In genomic region chr5:148482196-148482595, GRCh38 we compare ENCODE assay signal across 1 cellular context.
TF ChIP-seq lines count a peak whose summit lies in the region.

No MANE protein-coding gene starts in this region.

TF ChIP-seq in K562, 482 proteins besides CTCF, POLR2A, EP300 and RAD21 (continued from another document):
- TF ChIP-seq, protein P1, sequence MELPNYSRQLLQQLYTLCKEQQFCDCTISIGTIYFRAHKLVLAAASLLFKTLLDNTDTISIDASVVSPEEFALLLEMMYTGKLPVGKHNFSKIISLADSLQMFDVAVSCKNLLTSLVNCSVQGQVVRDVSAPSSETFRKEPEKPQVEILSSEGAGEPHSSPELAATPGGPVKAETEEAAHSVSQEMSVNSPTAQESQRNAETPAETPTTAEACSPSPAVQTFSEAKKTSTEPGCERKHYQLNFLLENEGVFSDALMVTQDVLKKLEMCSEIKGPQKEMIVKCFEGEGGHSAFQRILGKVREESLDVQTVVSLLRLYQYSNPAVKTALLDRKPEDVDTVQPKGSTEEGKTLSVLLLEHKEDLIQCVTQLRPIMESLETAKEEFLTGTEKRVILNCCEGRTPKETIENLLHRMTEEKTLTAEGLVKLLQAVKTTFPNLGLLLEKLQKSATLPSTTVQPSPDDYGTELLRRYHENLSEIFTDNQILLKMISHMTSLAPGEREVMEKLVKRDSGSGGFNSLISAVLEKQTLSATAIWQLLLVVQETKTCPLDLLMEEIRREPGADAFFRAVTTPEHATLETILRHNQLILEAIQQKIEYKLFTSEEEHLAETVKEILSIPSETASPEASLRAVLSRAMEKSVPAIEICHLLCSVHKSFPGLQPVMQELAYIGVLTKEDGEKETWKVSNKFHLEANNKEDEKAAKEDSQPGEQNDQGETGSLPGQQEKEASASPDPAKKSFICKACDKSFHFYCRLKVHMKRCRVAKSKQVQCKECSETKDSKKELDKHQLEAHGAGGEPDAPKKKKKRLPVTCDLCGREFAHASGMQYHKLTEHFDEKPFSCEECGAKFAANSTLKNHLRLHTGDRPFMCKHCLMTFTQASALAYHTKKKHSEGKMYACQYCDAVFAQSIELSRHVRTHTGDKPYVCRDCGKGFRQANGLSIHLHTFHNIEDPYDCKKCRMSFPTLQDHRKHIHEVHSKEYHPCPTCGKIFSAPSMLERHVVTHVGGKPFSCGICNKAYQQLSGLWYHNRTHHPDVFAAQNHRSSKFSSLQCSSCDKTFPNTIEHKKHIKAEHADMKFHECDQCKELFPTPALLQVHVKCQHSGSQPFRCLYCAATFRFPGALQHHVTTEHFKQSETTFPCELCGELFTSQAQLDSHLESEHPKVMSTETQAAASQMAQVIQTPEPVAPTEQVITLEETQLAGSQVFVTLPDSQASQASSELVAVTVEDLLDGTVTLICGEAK (IDR thresholded peaks at IDR 0.05): no peak
- TF ChIP-seq, protein P1 (CRISPR knock-in tag; IDR thresholded peaks at IDR 0.05): no peak
- TF ChIP-seq CCAR2 (IDR thresholded peaks at IDR 0.05; ENCODE audit: low read depth, low read length) (no peak), POLR2AphosphoS2 (IDR thresholded peaks at IDR 0.05; ENCODE audit: low read length) (no peak), E2F3 (CRISPR knock-in tag; IDR thresholded peaks at IDR 0.05) (no peak), ZBTB17 (CRISPR knock-in tag; IDR thresholded peaks at IDR 0.05) (no peak), ELF1 (tag; IDR thresholded peaks at IDR 0.05) (no peak), ZNF140 (CRISPR knock-in tag; IDR thresholded peaks at IDR 0.05) (no peak), EWSR1 (IDR thresholded peaks at IDR 0.05; ENCODE audit: borderline replicate concordance, low read depth, partially characterized antibody) (no peak), CC2D1A (IDR thresholded peaks at IDR 0.05) (no peak), POLR2AphosphoS5 (IDR thresholded peaks at IDR 0.05; ENCODE audit: control insufficient read depth, insufficient read depth, low read depth, low read length) (no peak)
- TF ChIP-seq, protein P2, sequence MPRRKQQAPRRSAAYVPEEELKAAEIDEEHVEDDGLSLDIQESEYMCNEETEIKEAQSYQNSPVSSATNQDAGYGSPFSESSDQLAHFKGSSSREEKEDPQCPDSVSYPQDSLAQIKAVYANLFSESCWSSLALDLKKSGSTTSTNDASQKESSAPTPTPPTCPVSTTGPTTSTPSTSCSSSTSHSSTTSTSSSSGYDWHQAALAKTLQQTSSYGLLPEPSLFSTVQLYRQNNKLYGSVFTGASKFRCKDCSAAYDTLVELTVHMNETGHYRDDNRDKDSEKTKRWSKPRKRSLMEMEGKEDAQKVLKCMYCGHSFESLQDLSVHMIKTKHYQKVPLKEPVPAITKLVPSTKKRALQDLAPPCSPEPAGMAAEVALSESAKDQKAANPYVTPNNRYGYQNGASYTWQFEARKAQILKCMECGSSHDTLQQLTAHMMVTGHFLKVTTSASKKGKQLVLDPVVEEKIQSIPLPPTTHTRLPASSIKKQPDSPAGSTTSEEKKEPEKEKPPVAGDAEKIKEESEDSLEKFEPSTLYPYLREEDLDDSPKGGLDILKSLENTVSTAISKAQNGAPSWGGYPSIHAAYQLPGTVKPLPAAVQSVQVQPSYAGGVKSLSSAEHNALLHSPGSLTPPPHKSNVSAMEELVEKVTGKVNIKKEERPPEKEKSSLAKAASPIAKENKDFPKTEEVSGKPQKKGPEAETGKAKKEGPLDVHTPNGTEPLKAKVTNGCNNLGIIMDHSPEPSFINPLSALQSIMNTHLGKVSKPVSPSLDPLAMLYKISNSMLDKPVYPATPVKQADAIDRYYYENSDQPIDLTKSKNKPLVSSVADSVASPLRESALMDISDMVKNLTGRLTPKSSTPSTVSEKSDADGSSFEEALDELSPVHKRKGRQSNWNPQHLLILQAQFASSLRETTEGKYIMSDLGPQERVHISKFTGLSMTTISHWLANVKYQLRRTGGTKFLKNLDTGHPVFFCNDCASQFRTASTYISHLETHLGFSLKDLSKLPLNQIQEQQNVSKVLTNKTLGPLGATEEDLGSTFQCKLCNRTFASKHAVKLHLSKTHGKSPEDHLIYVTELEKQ (CRISPR knock-in tag; IDR thresholded peaks at IDR 0.05): no peak
- TF ChIP-seq, protein P3, sequence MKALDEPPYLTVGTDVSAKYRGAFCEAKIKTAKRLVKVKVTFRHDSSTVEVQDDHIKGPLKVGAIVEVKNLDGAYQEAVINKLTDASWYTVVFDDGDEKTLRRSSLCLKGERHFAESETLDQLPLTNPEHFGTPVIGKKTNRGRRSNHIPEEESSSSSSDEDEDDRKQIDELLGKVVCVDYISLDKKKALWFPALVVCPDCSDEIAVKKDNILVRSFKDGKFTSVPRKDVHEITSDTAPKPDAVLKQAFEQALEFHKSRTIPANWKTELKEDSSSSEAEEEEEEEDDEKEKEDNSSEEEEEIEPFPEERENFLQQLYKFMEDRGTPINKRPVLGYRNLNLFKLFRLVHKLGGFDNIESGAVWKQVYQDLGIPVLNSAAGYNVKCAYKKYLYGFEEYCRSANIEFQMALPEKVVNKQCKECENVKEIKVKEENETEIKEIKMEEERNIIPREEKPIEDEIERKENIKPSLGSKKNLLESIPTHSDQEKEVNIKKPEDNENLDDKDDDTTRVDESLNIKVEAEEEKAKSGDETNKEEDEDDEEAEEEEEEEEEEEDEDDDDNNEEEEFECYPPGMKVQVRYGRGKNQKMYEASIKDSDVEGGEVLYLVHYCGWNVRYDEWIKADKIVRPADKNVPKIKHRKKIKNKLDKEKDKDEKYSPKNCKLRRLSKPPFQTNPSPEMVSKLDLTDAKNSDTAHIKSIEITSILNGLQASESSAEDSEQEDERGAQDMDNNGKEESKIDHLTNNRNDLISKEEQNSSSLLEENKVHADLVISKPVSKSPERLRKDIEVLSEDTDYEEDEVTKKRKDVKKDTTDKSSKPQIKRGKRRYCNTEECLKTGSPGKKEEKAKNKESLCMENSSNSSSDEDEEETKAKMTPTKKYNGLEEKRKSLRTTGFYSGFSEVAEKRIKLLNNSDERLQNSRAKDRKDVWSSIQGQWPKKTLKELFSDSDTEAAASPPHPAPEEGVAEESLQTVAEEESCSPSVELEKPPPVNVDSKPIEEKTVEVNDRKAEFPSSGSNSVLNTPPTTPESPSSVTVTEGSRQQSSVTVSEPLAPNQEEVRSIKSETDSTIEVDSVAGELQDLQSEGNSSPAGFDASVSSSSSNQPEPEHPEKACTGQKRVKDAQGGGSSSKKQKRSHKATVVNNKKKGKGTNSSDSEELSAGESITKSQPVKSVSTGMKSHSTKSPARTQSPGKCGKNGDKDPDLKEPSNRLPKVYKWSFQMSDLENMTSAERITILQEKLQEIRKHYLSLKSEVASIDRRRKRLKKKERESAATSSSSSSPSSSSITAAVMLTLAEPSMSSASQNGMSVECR (CRISPR knock-in tag; IDR thresholded peaks at IDR 0.05): no peak
